ENCODE assay signal across 28 cellular contexts in genomic region chr2:60003076-60003475, GRCh38.
A peak's percentile ranks its signal among the peaks of the same experiment; 100 is the strongest.
DNase-seq lines count a peak whose midpoint lies in the region; ATAC-seq, FAIRE-seq and TF ChIP-seq lines count a peak whose summit lies in the region.
"Had no signal": no experiment of that assay in that cellular context is flagged by ENCODE, and none has a peak within 500 bp of the region (broad histone marks: within the 10 kb centered on the region; RNA-seq: fewer than 3 reads in every experiment).

No MANE protein-coding gene starts in this region.

- no peaks in the 10 kb centered on the region for H3K9me3 Mint-ChIP-seq in nephron
- no peaks in the 10 kb centered on the region for H3K9me3 Mint-ChIP-seq in stimulated activated memory B cell treated with anti-CD40 and anti-IgM and Interleukin-4, amounts not matched to agents 10 μg/mL and 1 μg/mL and 100 μg/mL, for 72 hours

- peak overlapping the region; percentile 5 to 28 (median 11) for H3K27ac Mint-ChIP-seq in nephron
- peak overlapping the region; percentile 19 for H3K27ac Mint-ChIP-seq in stimulated activated memory B cell treated with anti-CD40 and anti-IgM and Interleukin-4, amounts not matched to agents 10 μg/mL and 1 μg/mL and 100 μg/mL, for 72 hours
- H3K27ac Mint-ChIP-seq: CD4-positive, alpha-beta memory T cell; CD4-positive, CD25-positive, alpha-beta regulatory T cell; CD8-positive, alpha-beta memory T cell had no signal

- FAIRE-seq in H54 (lab: Jason Lieb, UNC), result no peak
- FAIRE-seq: A204.1, GM12878, GM12892, GM18507, GM19239 had no signal

- DNase-seq in kidney glomerular epithelial cell (lab: John Stamatoyannopoulos, UW) (peak; percentile 48), NCI-H526 (lab: John Stamatoyannopoulos, UW) (no peak), H54 (ENCODE audit: insufficient read length, low spot score) (no peak), ascending aorta (ENCODE audit: low spot score in 2 of 2) (no peak)
- DNase-seq: 8988T; ACHN; BE2C; C1 segment of cervical spinal cord; CD4-positive, alpha-beta memory T cell; CD4-positive, CD25-positive, alpha-beta regulatory T cell; CD8-positive, alpha-beta memory T cell; COR-L47; DMS 273 treated with DMSO at 0.1 percent for 48 hours; DMS153; DMS53; DMS79; DND-41; EL; GDM1 had no signal

- no peak for ATAC-seq in stimulated activated memory B cell treated with anti-CD40 and anti-IgM and Interleukin-4, amounts not matched to agents 10 μg/mL and 1 μg/mL and 100 μg/mL, for 72 hours
- ATAC-seq: GM12878 had no signal

- H3K27me3 ChIP-seq in ascending aorta, result no peaks in the 10 kb centered on the region
- H3K27me3 ChIP-seq: BE2C, BLaER1 had no signal

- H3K36me3 Mint-ChIP-seq in nephron (ENCODE audit: low read depth), result no peaks in the 10 kb centered on the region
- no peaks in the 10 kb centered on the region for H3K36me3 Mint-ChIP-seq in stimulated activated memory B cell treated with anti-CD40 and anti-IgM and Interleukin-4, amounts not matched to agents 10 μg/mL and 1 μg/mL and 100 μg/mL, for 72 hours
- H3K36me3 Mint-ChIP-seq: CD14-positive monocyte; CD4-positive, alpha-beta memory T cell; CD4-positive, CD25-positive, alpha-beta regulatory T cell; CD8-positive, alpha-beta memory T cell had no signal

- H3K4me1 ChIP-seq in ascending aorta, result no peaks in the 10 kb centered on the region
- H3K4me1 ChIP-seq: BE2C had no signal

- no peak overlapping the region for H3K4me3 ChIP-seq in ascending aorta
- H3K4me3 ChIP-seq: BLaER1, GM12878 had no signal

- intact Hi-C loops in ascending aorta (cut with DNase I), result no loop called here

- peaks cover 3% of the 10 kb centered on the region for H3K27me3 Mint-ChIP-seq in nephron (ENCODE audit: low read depth)
- no peaks in the 10 kb centered on the region for H3K27me3 Mint-ChIP-seq in stimulated activated memory B cell treated with anti-CD40 and anti-IgM and Interleukin-4, amounts not matched to agents 10 μg/mL and 1 μg/mL and 100 μg/mL, for 72 hours
- H3K27me3 Mint-ChIP-seq: CD4-positive, alpha-beta memory T cell; CD4-positive, CD25-positive, alpha-beta regulatory T cell; CD8-positive, alpha-beta memory T cell had no signal

- no peak for TF ChIP-seq POLR2A in H54 (IDR thresholded peaks at IDR 0.05; ENCODE audit: low read depth, low read length)

- no peak overlapping the region for H3K4me3 Mint-ChIP-seq in nephron
- no peak overlapping the region for H3K4me3 Mint-ChIP-seq in stimulated activated memory B cell treated with anti-CD40 and anti-IgM and Interleukin-4, amounts not matched to agents 10 μg/mL and 1 μg/mL and 100 μg/mL, for 72 hours
- H3K4me3 Mint-ChIP-seq: CD14-positive monocyte; CD4-positive, alpha-beta memory T cell; CD4-positive, CD25-positive, alpha-beta regulatory T cell; CD8-positive, alpha-beta memory T cell had no signal

- no peak overlapping the region for H3K27ac ChIP-seq in ascending aorta
- H3K27ac ChIP-seq: BLaER1 had no signal

- H3K9me3 ChIP-seq in ascending aorta, result no peaks in the 10 kb centered on the region
- H3K9me3 ChIP-seq: BE2C, BLaER1 had no signal

- TF ChIP-seq CTCF in nephron (IDR thresholded peaks at IDR 0.05; ENCODE audit: unreplicated experiment in 3 of 3) (no peak), ascending aorta (IDR thresholded peaks at IDR 0.05) (no peak)

- H3K36me3 ChIP-seq in ascending aorta, result no peaks in the 10 kb centered on the region
- H3K36me3 ChIP-seq: BE2C, BLaER1 had no signal

- peaks cover 6% of the 10 kb centered on the region for H3K4me1 Mint-ChIP-seq in nephron
- H3K4me1 Mint-ChIP-seq in stimulated activated memory B cell treated with anti-CD40 and anti-IgM and Interleukin-4, amounts not matched to agents 10 μg/mL and 1 μg/mL and 100 μg/mL, for 72 hours, result peaks cover 22% of the 10 kb centered on the region
- H3K4me1 Mint-ChIP-seq: CD14-positive monocyte; CD4-positive, alpha-beta memory T cell; CD4-positive, CD25-positive, alpha-beta regulatory T cell; CD8-positive, alpha-beta memory T cell had no signal
